23 cellular contexts compared by ENCODE assay signal in the genomic region with DNA sequence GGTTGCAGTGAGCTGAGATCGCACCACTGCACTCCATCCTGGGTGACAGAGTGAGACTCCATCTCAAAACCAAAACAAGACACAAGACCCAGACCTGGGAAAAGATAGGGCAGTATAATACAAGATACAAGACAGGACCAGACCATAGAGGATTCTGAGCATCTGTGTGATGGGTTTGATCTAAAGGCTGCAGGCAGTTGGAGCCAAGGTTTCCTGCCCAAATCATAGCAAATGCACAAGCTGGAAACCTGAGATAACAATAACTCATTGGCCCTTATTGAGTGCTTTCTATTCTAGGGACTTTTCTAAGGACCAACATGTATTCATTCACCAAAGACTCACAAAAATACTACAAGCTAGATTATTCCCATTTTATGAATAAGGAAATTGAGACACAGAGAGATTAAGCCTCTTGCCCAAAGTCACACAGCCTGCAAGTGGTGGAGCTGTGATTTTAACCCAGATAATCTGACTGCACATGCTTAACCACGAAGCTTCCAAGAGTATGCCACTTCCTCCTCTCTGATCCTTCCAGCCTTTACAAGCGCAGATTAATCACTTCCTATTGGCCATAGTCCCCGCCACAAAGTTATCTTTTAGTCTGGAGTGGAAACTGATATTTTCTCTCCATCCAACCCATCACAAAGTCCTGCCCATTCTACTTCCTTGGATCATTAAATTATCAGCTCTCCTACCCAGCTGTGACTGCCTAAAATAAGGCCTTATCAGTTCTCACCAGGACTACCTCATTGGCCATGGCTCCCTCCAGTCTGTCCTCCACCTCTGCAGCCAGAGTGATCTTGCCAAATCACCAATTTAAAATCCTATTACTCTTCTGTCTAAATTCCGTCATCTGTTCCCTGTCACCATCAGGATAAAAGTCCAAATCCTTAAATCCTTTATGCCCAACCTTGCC.
DNase-seq lines count a peak whose midpoint lies in the region; ATAC-seq, FAIRE-seq and TF ChIP-seq lines count a peak whose summit lies in the region.
"Had no signal": no experiment of that assay in that cellular context is flagged by ENCODE, and none has a peak within 500 bp of the region (broad histone marks: within the 10 kb centered on the region; RNA-seq: fewer than 3 reads in every experiment).

No MANE protein-coding gene starts in this region.

- peaks cover 6% of the 10 kb centered on the region for H3F3A ChIP-seq in SK-N-SH (replicated peaks; ENCODE audit: insufficient read depth)

- H3K27me3 ChIP-seq in BLaER1 treated with 17β-estradiol and CSF1 and Interleukin-3, amounts not matched to agents 10 nM and 100 nM, result peaks cover 0 to 91% (median 0%) of the 10 kb centered on the region in 11 experiments; a peak in 8 of 22 replicates
- H3K27me3 ChIP-seq in SK-N-SH (ENCODE audit: insufficient read depth), result no peaks in the 10 kb centered on the region
- H3K27me3 ChIP-seq in endothelial cell of umbilical vein (ENCODE audit: control insufficient read depth in 2 of 2, insufficient read depth in 2 of 2, low read length in 2 of 2), result no peaks in the 10 kb centered on the region
- H3K27me3 ChIP-seq: adrenal gland, right lobe of liver, thyroid gland had no signal

- dilution Hi-C loops in endothelial cell of umbilical vein (cut with MboI; ENCODE audit: extremely low pct_ligation_motif_present, low sequenced_read_pairs), result no loop called here

- H4K20me1 ChIP-seq in BLaER1 treated with 17β-estradiol and CSF1 and Interleukin-3, amounts not matched to agents 10 nM and 100 nM, result peaks cover 0 to 43% (median 0%) of the 10 kb centered on the region in 11 experiments; a peak in 5 of 22 replicates
- H4K20me1 ChIP-seq in SK-N-SH (ENCODE audit: insufficient read depth), result no peaks in the 10 kb centered on the region
- no peaks in the 10 kb centered on the region for H4K20me1 ChIP-seq in endothelial cell of umbilical vein (replicated peaks; ENCODE audit: control insufficient read depth, extremely low read depth, insufficient read depth, low read length)

- BruUV-seq in endothelial cell of umbilical vein (replicated peaks; lab: Mats Ljungman, UMichigan), result no TSS peak

- H3K36me3 ChIP-seq in BLaER1 treated with 17β-estradiol and CSF1 and Interleukin-3, amounts not matched to agents 10 nM and 100 nM, result peaks cover 3 to 34% (median 22%) of the 10 kb centered on the region in 11 experiments; a peak in 17 of 22 replicates
- H3K36me3 ChIP-seq in SK-N-SH (replicated peaks in 1 of 2; ENCODE audit: control insufficient read depth in 1 of 2, insufficient read depth in 2 of 2, low read length in 1 of 2), result no peaks in the 10 kb centered on the region
- H3K36me3 ChIP-seq in endothelial cell of umbilical vein (ENCODE audit: control insufficient read depth in 2 of 2, extremely low read depth in 1 of 2, insufficient read depth in 2 of 2, low read length in 2 of 2), result no peaks in the 10 kb centered on the region
- H3K36me3 ChIP-seq: adrenal gland, right lobe of liver, thyroid gland had no signal

- 52% methylated on average over 5 of the region's 5 CpGs for WGBS in SK-N-SH (ENCODE audit: low lambda C conversion rate)

- H2AFZ ChIP-seq in SK-N-SH (ENCODE audit: low read depth), result no peak overlapping the region
- no peak overlapping the region for H2AFZ ChIP-seq in endothelial cell of umbilical vein (ENCODE audit: low read depth, low read length)

- FAIRE-seq in endothelial cell of umbilical vein (lab: Jason Lieb, UNC), result peak; percentile 95
- FAIRE-seq: endometrium, H54 had no signal

- DNase-seq in HT1080 (ENCODE audit: low read depth) (peak; percentile 70), SK-N-SH (no peak), endothelial cell of umbilical vein (ENCODE audit: low read depth, low spot score) (no peak), omental fat pad (ENCODE audit: low spot score) (no peak), left lobe of liver (ENCODE audit: low spot score) (no peak)
- DNase-seq: activated CD4-positive, alpha-beta T cell treated with anti-CD3 and anti-CD28 coated beads for 4 hours; activated T-cell treated with anti-CD3 and anti-CD28 coated beads, Interleukin-2, amount 50 U/mL, for 1 hour; adrenal gland; Calu3; islet precursor cell; midbrain; NCI-H1436 treated with DMSO at 0.1 percent for 48 hours; NCI-H446; right lobe of liver; stimulated activated CD4-positive, alpha-beta T cell treated with anti-CD3 and anti-CD28 coated beads, Interleukin-2, amount 100 ng/mL, for 24 hours; T-helper 1 cell; thyroid gland had no signal

- no peaks in the 10 kb centered on the region for H3K9me2 ChIP-seq in SK-N-SH

- H3K4me2 ChIP-seq in BLaER1 treated with 17β-estradiol and CSF1 and Interleukin-3, amounts not matched to agents 10 nM and 100 nM, result peak overlapping the region in 8 of 11 experiments; percentile 10 to 46 (median 27); a peak in 12 of 22 replicates
- no peak overlapping the region for H3K4me2 ChIP-seq in SK-N-SH
- H3K4me2 ChIP-seq in endothelial cell of umbilical vein (ENCODE audit: insufficient read depth, low read length), result peak overlapping the region; percentile 33

- no peak overlapping the region for H3K27ac ChIP-seq in BLaER1 treated with 17β-estradiol and CSF1 and Interleukin-3, amounts not matched to agents 10 nM and 100 nM
- H3K27ac ChIP-seq in SK-N-SH (ENCODE audit: low read depth in 2 of 2, low read length in 1 of 2), result no peak overlapping the region
- H3K27ac ChIP-seq in endothelial cell of umbilical vein (ENCODE audit: insufficient read depth, low read depth, low read length), result peak overlapping the region; percentile 1
- H3K27ac ChIP-seq: adrenal gland, right lobe of liver, thyroid gland had no signal

- H3K9me1 ChIP-seq in endothelial cell of umbilical vein (replicated peaks; ENCODE audit: control insufficient read depth, extremely low read depth, insufficient read depth, low read length), result no peaks in the 10 kb centered on the region

- no peak for TF ChIP-seq RAD21 in SK-N-SH (IDR thresholded peaks at IDR 0.05; ENCODE audit: low read length)

- no peak for TF ChIP-seq POLR2A in endothelial cell of umbilical vein (IDR thresholded peaks at IDR 0.05; ENCODE audit: low read depth, low read length)

- TF ChIP-seq EP300 in SK-N-SH (IDR thresholded peaks at IDR 0.05; ENCODE audit: borderline replicate concordance in 1 of 2, low read depth in 1 of 2, low read length in 1 of 2), result no peak

- intact Hi-C loops in endothelial cell of umbilical vein (cut with micrococcal nuclease), result no loop called here

- H3K79me2 ChIP-seq in SK-N-SH (ENCODE audit: insufficient read depth), result no peaks in the 10 kb centered on the region
- no peaks in the 10 kb centered on the region for H3K79me2 ChIP-seq in endothelial cell of umbilical vein (ENCODE audit: control insufficient read depth, insufficient read depth, low read length)

- H3K4me1 ChIP-seq in BLaER1 treated with 17β-estradiol and CSF1 and Interleukin-3, amounts not matched to agents 10 nM and 100 nM, result peaks cover 11 to 21% (median 16%) of the 10 kb centered on the region in 10 experiments; a peak in 19 of 20 replicates
- peaks cover 7 to 13% of the 10 kb centered on the region in 2 experiments; a peak in 3 of 4 replicates for H3K4me1 ChIP-seq in SK-N-SH (ENCODE audit: control insufficient read depth in 1 of 2, insufficient read depth in 2 of 2, low read depth in 1 of 2, low read length in 1 of 2)
- peaks cover 30% of the 10 kb centered on the region for H3K4me1 ChIP-seq in endothelial cell of umbilical vein (ENCODE audit: control insufficient read depth, extremely low read depth, insufficient read depth, low read length)
- H3K4me1 ChIP-seq: adrenal gland, right lobe of liver, thyroid gland had no signal

- CTCF ChIA-PET in SK-N-SH (lab: Yijun Ruan, JAX) (interaction anchor here (0.6 to 1.3 kb wide), 2 partner anchors 23 to 551 kb away, joined by 3 to 4 read pairs; no protein-coding TSS in a partner anchor), endothelial cell of umbilical vein (lab: Charles Lee) (interaction anchor here (0.9 to 1.5 kb wide), 11 partner anchors 10 to 293 kb away, joined by 3 to 6 read pairs (median 3); no protein-coding TSS in a partner anchor)

- POLR2A ChIA-PET in SK-N-SH (lab: Yijun Ruan, JAX) (no interaction called here), endothelial cell of umbilical vein (lab: Charles Lee) (no interaction called here)

- ATAC-seq in omental fat pad (ENCODE audit: low FRiP score) (no peak), left lobe of liver (no peak), GM21529 (IDR thresholded peaks at IDR 0.05; ENCODE audit: unreplicated experiment) (no peak)
- ATAC-seq in activated CD4-positive, CD25-positive, alpha-beta regulatory T cell treated with anti-CD3 and anti-CD28 coated beads, Interleukin-2, amount 50 U/mL, for 24 hours, result no peak
- ATAC-seq: Panc1, right lobe of liver had no signal

- H3K9me3 ChIP-seq in BLaER1 treated with 17β-estradiol and CSF1 and Interleukin-3, amounts not matched to agents 10 nM and 100 nM (replicated peaks in 1 of 11), result 0 out of 22 replicates have a peak, but pooled peaks cover 0 to 4% (median 0%) of the 10 kb centered on the region in 11 experiments
- H3K9me3 ChIP-seq in SK-N-SH (no peaks in the 10 kb centered on the region), endothelial cell of umbilical vein (replicated peaks; ENCODE audit: control insufficient read depth, insufficient read depth, low read length) (no peaks in the 10 kb centered on the region)
- H3K9me3 ChIP-seq: adrenal gland, right lobe of liver, thyroid gland had no signal

- H3K4me3 ChIP-seq in BLaER1 treated with 17β-estradiol and CSF1 and Interleukin-3, amounts not matched to agents 10 nM and 100 nM, result no peak overlapping the region
- H3K4me3 ChIP-seq in SK-N-SH (ENCODE audit: low read depth in 2 of 2, low read length in 1 of 2) (no peak overlapping the region), endothelial cell of umbilical vein (replicated peaks in 1 of 3; ENCODE audit: insufficient read depth in 1 of 3, low read depth in 1 of 3, low read length in 3 of 3) (no peak overlapping the region)
- H3K4me3 ChIP-seq: adrenal gland, right lobe of liver, thyroid gland had no signal

- no peak overlapping the region for H3K9ac ChIP-seq in BLaER1 treated with 17β-estradiol and CSF1 and Interleukin-3, amounts not matched to agents 10 nM and 100 nM
- H3K9ac ChIP-seq in SK-N-SH (no peak overlapping the region), endothelial cell of umbilical vein (replicated peaks; ENCODE audit: extremely low read depth, insufficient read depth, low read length) (no peak overlapping the region)

- no peak for TF ChIP-seq CTCF in SK-N-SH (IDR thresholded peaks at IDR 0.05)
- no peak for TF ChIP-seq CTCF in endothelial cell of umbilical vein (IDR thresholded peaks at IDR 0.05; ENCODE audit: extremely low read depth in 1 of 2, insufficient read depth in 1 of 2, low read depth in 1 of 2, low read length in 2 of 2)
- TF ChIP-seq CTCF in omental fat pad (IDR thresholded peaks at IDR 0.05), result no peak

TF ChIP-seq in SK-N-SH, 30 proteins besides CTCF, POLR2A, EP300 and RAD21 (continues in another document):
- TF ChIP-seq NFIC (IDR thresholded peaks at IDR 0.05; ENCODE audit: borderline replicate concordance) (peak; percentile 9; the same call in 1 of the 2 replicates), FOXJ3 (CRISPR knock-in tag; IDR thresholded peaks at IDR 0.05) (no peak)

TF ChIP-seq in endothelial cell of umbilical vein, 7 proteins besides CTCF, POLR2A, EP300 and RAD21 (continues in another document):
- TF ChIP-seq POLR2AphosphoS5 (IDR thresholded peaks at IDR 0.05; ENCODE audit: insufficient read depth, low read depth, low read length), result peak; percentile 80
- TF ChIP-seq MYC (IDR thresholded peaks at IDR 0.05; ENCODE audit: low read depth, low read length), result peak; percentile 22
